ENCODE assay signal across 28 cellular contexts in genomic region chr1:114530224-114530623, GRCh38.
"Had no signal": no experiment of that assay in that cellular context is flagged by ENCODE, and none has a peak within 500 bp of the region (broad histone marks: within the 10 kb centered on the region; RNA-seq: fewer than 3 reads in every experiment).

No MANE protein-coding gene starts in this region.

- H3K27ac Mint-ChIP-seq: immature natural killer cell; naive thymus-derived CD4-positive, alpha-beta T cell; natural killer cell treated with Interleukin-12 subunit alpha and Interleukin-12 subunit beta and Interleukin-15 and Interleukin-18, amount 100 ng/mL, for 72 hours; progenitor cell of endocrine pancreas had no signal

- ATAC-seq: mucosa of descending colon; naive thymus-derived CD4-positive, alpha-beta T cell; natural killer cell treated with Interleukin-12 subunit alpha and Interleukin-12 subunit beta and Interleukin-15 and Interleukin-18, amount 100 ng/mL, for 72 hours; right lobe of liver; stimulated activated naive B cell treated with anti-CD40 and anti-IgM and Interleukin-4, amounts not matched to agents 10 μg/mL and 1 μg/mL and 100 μg/mL, for 72 hours; stimulated activated naive CD8-positive, alpha-beta T cell treated with anti-CD3 and anti-CD28 coated beads, Interleukin-15, Interleukin-2, amounts not matched to agents 100 U/mL and 50 U/mL, for 24 hours; upper lobe of right lung had no signal

- FAIRE-seq: islet of Langerhans, kidney, urothelium cell line had no signal

- H3K4me3 Mint-ChIP-seq: immature natural killer cell; naive thymus-derived CD4-positive, alpha-beta T cell; natural killer cell treated with Interleukin-12 subunit alpha and Interleukin-12 subunit beta and Interleukin-15 and Interleukin-18, amount 100 ng/mL, for 72 hours; stimulated activated naive B cell treated with anti-CD40 and anti-IgM and Interleukin-4, amounts not matched to agents 10 μg/mL and 1 μg/mL and 100 μg/mL, for 72 hours had no signal

- H3K4me1 Mint-ChIP-seq: immature natural killer cell; naive thymus-derived CD4-positive, alpha-beta T cell had no signal

- H3K4me1 ChIP-seq: left ventricle myocardium inferior, right atrium auricular region, right lobe of liver, stomach, testis, thyroid gland, transverse colon, upper lobe of right lung had no signal

- H3K9me3 Mint-ChIP-seq: immature natural killer cell; naive thymus-derived CD4-positive, alpha-beta T cell; natural killer cell treated with Interleukin-12 subunit alpha and Interleukin-12 subunit beta and Interleukin-15 and Interleukin-18, amount 100 ng/mL, for 72 hours; stimulated activated naive B cell treated with anti-CD40 and anti-IgM and Interleukin-4, amounts not matched to agents 10 μg/mL and 1 μg/mL and 100 μg/mL, for 72 hours had no signal

- H3K36me3 ChIP-seq: left ventricle myocardium inferior, ovary, right atrium auricular region, right lobe of liver, stomach, thyroid gland, transverse colon, upper lobe of right lung had no signal

- H3K9me3 ChIP-seq: left ventricle myocardium inferior, mucosa of descending colon, ovary, right atrium auricular region, right lobe of liver, stomach, testis, thyroid gland, transverse colon, upper lobe of right lung had no signal

- H3K27ac ChIP-seq: left ventricle myocardium inferior, ovary, right atrium auricular region, right lobe of liver, stomach, testis, thyroid gland, transverse colon, upper lobe of right lung had no signal

- H3K36me3 Mint-ChIP-seq: immature natural killer cell; naive thymus-derived CD4-positive, alpha-beta T cell; natural killer cell treated with Interleukin-12 subunit alpha and Interleukin-12 subunit beta and Interleukin-15 and Interleukin-18, amount 100 ng/mL, for 72 hours; stimulated activated naive B cell treated with anti-CD40 and anti-IgM and Interleukin-4, amounts not matched to agents 10 μg/mL and 1 μg/mL and 100 μg/mL, for 72 hours had no signal

- DNase-seq: head of caudate nucleus; hypothalamus; immature natural killer cell; kidney; left ventricle myocardium inferior; midbrain; mucosa of descending colon; naive thymus-derived CD4-positive, alpha-beta T cell; nucleus accumbens; ovary; right lobe of liver; stimulated activated CD4-positive, alpha-beta T cell treated with anti-CD3 and anti-CD28 coated beads, Interleukin-12 subunit alpha, Interleukin-12 subunit beta, amount 100 ng/mL, for 4 hours; stimulated activated CD4-positive, alpha-beta T cell treated with anti-CD3 and anti-CD28 coated beads, Interleukin-15, amount 100 ng/mL, for 24 hours; stimulated activated CD4-positive, alpha-beta T cell treated with anti-CD3 and anti-CD28 coated beads, Interleukin-2, amount 100 ng/mL, for 24 hours; stimulated activated CD4-positive, alpha-beta T cell treated with anti-CD3 and anti-CD28 coated beads, Interleukin-4, amount 100 ng/mL, for 1 hour; stimulated activated naive B cell treated with anti-CD40 and anti-IgM and Interleukin-4, amounts not matched to agents 10 μg/mL and 1 μg/mL and 100 μg/mL, for 72 hours; stimulated activated naive CD8-positive, alpha-beta T cell treated with anti-CD3 and anti-CD28 coated beads, Interleukin-15, Interleukin-2, amounts not matched to agents 100 U/mL and 50 U/mL, for 24 hours; stomach; testis; thyroid gland; transverse colon; upper lobe of right lung had no signal

- H3K4me3 ChIP-seq: left ventricle myocardium inferior, lung, mucosa of descending colon, ovary, right atrium auricular region, right lobe of liver, stomach, testis, thyroid gland, transverse colon, upper lobe of right lung had no signal

- H3K27me3 Mint-ChIP-seq: naive thymus-derived CD4-positive, alpha-beta T cell; progenitor cell of endocrine pancreas had no signal

- H3K27me3 ChIP-seq: ovary, right atrium auricular region, right lobe of liver, stomach, testis, thyroid gland, transverse colon, upper lobe of right lung had no signal
